ENCODE assay signal across 18 cellular contexts in genomic region chr10:111784386-111784785, GRCh38.
A peak's percentile ranks its signal among the peaks of the same experiment; 100 is the strongest.
DNase-seq lines count a peak whose midpoint lies in the region; ATAC-seq and TF ChIP-seq lines count a peak whose summit lies in the region.
"Had no signal": no experiment of that assay in that cellular context is flagged by ENCODE, and none has a peak within 500 bp of the region (broad histone marks: within the 10 kb centered on the region; RNA-seq: fewer than 3 reads in every experiment).

No MANE protein-coding gene starts in this region.

- H3K4me3 Mint-ChIP-seq in stimulated activated memory B cell treated with anti-CD40 and anti-IgM and Interleukin-4, amounts not matched to agents 10 μg/mL and 1 μg/mL and 100 μg/mL, for 72 hours, result no peak overlapping the region
- H3K4me3 Mint-ChIP-seq: CD14-positive monocyte; CD4-positive, alpha-beta memory T cell; GM23338 had no signal

- no peak for TF ChIP-seq CTCF in C4-2B (conservative IDR thresholded peaks at IDR 0.05)

- no peaks in the 10 kb centered on the region for H3K9me3 Mint-ChIP-seq in stimulated activated memory B cell treated with anti-CD40 and anti-IgM and Interleukin-4, amounts not matched to agents 10 μg/mL and 1 μg/mL and 100 μg/mL, for 72 hours
- H3K9me3 Mint-ChIP-seq: GM23338 had no signal

- H3K4me1 Mint-ChIP-seq in stimulated activated memory B cell treated with anti-CD40 and anti-IgM and Interleukin-4, amounts not matched to agents 10 μg/mL and 1 μg/mL and 100 μg/mL, for 72 hours, result no peaks in the 10 kb centered on the region
- H3K4me1 Mint-ChIP-seq: CD14-positive monocyte; CD4-positive, alpha-beta memory T cell had no signal

- DNase-seq in LHCN-M2 (ENCODE audit: low read depth), result peak; percentile 5
- peak; percentile 95 for DNase-seq in cerebellar cortex (ENCODE audit: low spot score)
- DNase-seq in myocyte (ENCODE audit: low read depth), result peak; percentile 5
- DNase-seq in T-helper 2 cell, result no peak
- DNase-seq: AML-193; CD4-positive, alpha-beta memory T cell; DMS153; DMS79; GF-D8; H7 had no signal

- no peak for ATAC-seq in stimulated activated memory B cell treated with anti-CD40 and anti-IgM and Interleukin-4, amounts not matched to agents 10 μg/mL and 1 μg/mL and 100 μg/mL, for 72 hours
- ATAC-seq in GM21619 (IDR thresholded peaks at IDR 0.05; ENCODE audit: unreplicated experiment), result no peak
- no peak for ATAC-seq in HG03565 (IDR thresholded peaks at IDR 0.05; ENCODE audit: unreplicated experiment)
- ATAC-seq: A549 had no signal

- H3K36me3 Mint-ChIP-seq in stimulated activated memory B cell treated with anti-CD40 and anti-IgM and Interleukin-4, amounts not matched to agents 10 μg/mL and 1 μg/mL and 100 μg/mL, for 72 hours, result no peaks in the 10 kb centered on the region
- H3K36me3 Mint-ChIP-seq: CD14-positive monocyte; CD4-positive, alpha-beta memory T cell had no signal

- H3K27ac Mint-ChIP-seq in stimulated activated memory B cell treated with anti-CD40 and anti-IgM and Interleukin-4, amounts not matched to agents 10 μg/mL and 1 μg/mL and 100 μg/mL, for 72 hours, result no peak overlapping the region
- H3K27ac Mint-ChIP-seq: CD14-positive monocyte; CD4-positive, alpha-beta memory T cell; GM23338 had no signal

- peak overlapping the region; percentile 33; the same call in 1 of the 2 replicates for H3K27ac ChIP-seq in C4-2B
- H3K27ac ChIP-seq: 22Rv1, A549 had no signal

- no peaks in the 10 kb centered on the region for H3K27me3 Mint-ChIP-seq in stimulated activated memory B cell treated with anti-CD40 and anti-IgM and Interleukin-4, amounts not matched to agents 10 μg/mL and 1 μg/mL and 100 μg/mL, for 72 hours

Comparison
In these comparisons a context has a peak if more than half of its experiments do, and no peak if none do; other contexts are left out.
1. DNase-seq: peak in LHCN-M2 (single experiment), cerebellar cortex (single experiment) and myocyte (single experiment); none in T-helper 2 cell (0 of 5).